Comparison of ENCODE assay signal across 8 cellular contexts in genomic region chr16:50509521-50510341, GRCh38. TPM values are rescaled to one million over a fixed set of nuclear protein-coding genes. Genes with fewer than 3 reads are reported as not detected.
DNase-seq lines count a peak whose midpoint lies in the region; ATAC-seq and TF ChIP-seq lines count a peak whose summit lies in the region.

No MANE protein-coding gene starts in this region.

- no peaks in the 10 kb centered on the region for H4K20me1 ChIP-seq in fibroblast of lung (ENCODE audit: control insufficient read depth, extremely low read depth, insufficient read depth, low read length)

- no peaks in the 10 kb centered on the region for H3K36me3 Mint-ChIP-seq in CD8-positive, alpha-beta memory T cell
- no peaks in the 10 kb centered on the region for H3K36me3 Mint-ChIP-seq in activated CD4-positive, alpha-beta memory T cell treated with anti-CD3 and anti-CD28 coated beads for 36 hours

- H3K4me1 Mint-ChIP-seq in CD8-positive, alpha-beta memory T cell = peaks cover 0 to 3% (median 0%) of the 10 kb centered on the region in 3 donors
- H3K4me1 Mint-ChIP-seq in activated CD4-positive, alpha-beta memory T cell treated with anti-CD3 and anti-CD28 coated beads for 36 hours (ENCODE audit: low read depth) = no peaks in the 10 kb centered on the region

- no peak overlapping the region for H3K4me3 Mint-ChIP-seq in CD8-positive, alpha-beta memory T cell
- H3K4me3 Mint-ChIP-seq in activated CD4-positive, alpha-beta memory T cell treated with anti-CD3 and anti-CD28 coated beads for 36 hours = no peak overlapping the region

- no peaks in the 10 kb centered on the region for H3K27me3 Mint-ChIP-seq in CD8-positive, alpha-beta memory T cell
- no peaks in the 10 kb centered on the region for H3K27me3 Mint-ChIP-seq in activated CD4-positive, alpha-beta memory T cell treated with anti-CD3 and anti-CD28 coated beads for 36 hours

- H3K27me3 ChIP-seq in CD8-positive, alpha-beta memory T cell (ENCODE audit: insufficient read depth, low read length, poor library complexity, severe bottlenecking) = no peaks in the 10 kb centered on the region
- H3K27me3 ChIP-seq in fibroblast of lung (ENCODE audit: control insufficient read depth, insufficient read depth, low read length) = no peaks in the 10 kb centered on the region

- no peak for ATAC-seq in GM18873 (IDR thresholded peaks at IDR 0.05; ENCODE audit: low FRiP score, unreplicated experiment)

- no peak overlapping the region for H3K27ac ChIP-seq in CD8-positive, alpha-beta memory T cell (ENCODE audit: low read depth, low read length)
- no peak overlapping the region for H3K27ac ChIP-seq in fibroblast of lung (ENCODE audit: insufficient read depth, low read length)

- no peak overlapping the region for H3K4me2 ChIP-seq in fibroblast of lung (ENCODE audit: extremely low read depth, insufficient read depth, low read length)

- intact Hi-C loops in activated CD4-positive, alpha-beta memory T cell treated with anti-CD3 and anti-CD28 coated beads for 36 hours (cut with micrococcal nuclease) = loop anchor here (1.0 to 5.0 kb wide), 3 partner anchors 142 to 297 kb away; partner anchors contain the start of gene BRD7

- CTCF ChIA-PET in CD8-positive, alpha-beta memory T cell (lab: Charles Lee) = interaction anchor here (1.1 kb wide), 1 partner anchor 296 kb away, joined by 3 read pairs; no protein-coding TSS in a partner anchor
- CTCF ChIA-PET in activated CD4-positive, alpha-beta memory T cell treated with anti-CD3 and anti-CD28 coated beads for 36 hours (lab: Charles Lee) = interaction anchor here (0.6 to 2.4 kb wide), 12 partner anchors 10 to 618 kb away, joined by 3 to 15 read pairs (median 4); no protein-coding TSS in a partner anchor

- DNase-seq in CD8-positive, alpha-beta memory T cell = peak in 4 of 5 donors; percentile 17 to 58 (median 26)
- DNase-seq in HT1080 (ENCODE audit: low read depth) (peak; percentile 40), fibroblast of lung (ENCODE audit: low read depth in 2 of 2) (peak in 1 of 2 donors; percentile 10), GM19238 (ENCODE audit: insufficient read length, low spot score) (no peak), occipital lobe (lab: John Stamatoyannopoulos, UW) (no peak)
- DNase-seq in activated CD4-positive, alpha-beta memory T cell treated with anti-CD3 and anti-CD28 coated beads for 36 hours = peak; percentile 66
- peak in 3 of 4 experiments; percentile 18 to 34 (median 30) for DNase-seq in stimulated activated CD4-positive, alpha-beta T cell treated with anti-CD3 and anti-CD28 coated beads, Interleukin-1b, Interleukin-23, amount 100 ng/mL, for 24 hours (ENCODE audit: low read depth in 4 of 4, low spot score in 1 of 4)

- peak overlapping the region in 2 of 8 donors; percentile 17 to 39 for H3K27ac Mint-ChIP-seq in CD8-positive, alpha-beta memory T cell
- no peak overlapping the region for H3K27ac Mint-ChIP-seq in activated CD4-positive, alpha-beta memory T cell treated with anti-CD3 and anti-CD28 coated beads for 36 hours

- no peaks in the 10 kb centered on the region for H3K9me3 Mint-ChIP-seq in CD8-positive, alpha-beta memory T cell
- H3K9me3 Mint-ChIP-seq in activated CD4-positive, alpha-beta memory T cell treated with anti-CD3 and anti-CD28 coated beads for 36 hours = no peaks in the 10 kb centered on the region

- POLR2A ChIA-PET in CD8-positive, alpha-beta memory T cell (lab: Charles Lee) = no interaction called here
- POLR2A ChIA-PET in activated CD4-positive, alpha-beta memory T cell treated with anti-CD3 and anti-CD28 coated beads for 36 hours (lab: Charles Lee) = no interaction called here

- H3K4me1 ChIP-seq in CD8-positive, alpha-beta memory T cell (ENCODE audit: insufficient read depth, low read length) = no peaks in the 10 kb centered on the region
- no peaks in the 10 kb centered on the region for H3K4me1 ChIP-seq in fibroblast of lung (ENCODE audit: control insufficient read depth, extremely low read depth, insufficient read depth, low read length)

- TF ChIP-seq CTCF in fibroblast of lung (conservative IDR thresholded peaks at IDR 0.05 in 1 of 2, IDR thresholded peaks at IDR 0.05 in 1 of 2; ENCODE audit: low read depth in 1 of 2, low read length in 2 of 2) = peak; percentile 54 to 67

- no peak overlapping the region for H2AFZ ChIP-seq in fibroblast of lung (ENCODE audit: low read length)

- H3K9ac ChIP-seq in fibroblast of lung (ENCODE audit: insufficient read depth, low read length) = no peak overlapping the region

- H3K9me3 ChIP-seq in CD8-positive, alpha-beta memory T cell (ENCODE audit: low read length) = no peaks in the 10 kb centered on the region
- H3K9me3 ChIP-seq in fibroblast of lung (ENCODE audit: control insufficient read depth, insufficient read depth, low read depth, low read length) = no peaks in the 10 kb centered on the region

- H3K36me3 ChIP-seq in CD8-positive, alpha-beta memory T cell (ENCODE audit: insufficient read depth, low read length) = no peaks in the 10 kb centered on the region
- no peaks in the 10 kb centered on the region for H3K36me3 ChIP-seq in fibroblast of lung (ENCODE audit: control insufficient read depth, insufficient read depth, low read length)

- H3K79me2 ChIP-seq in fibroblast of lung (ENCODE audit: control insufficient read depth, insufficient read depth, low read length) = no peaks in the 10 kb centered on the region

- H3K4me3 ChIP-seq in CD8-positive, alpha-beta memory T cell (ENCODE audit: low read length) = no peak overlapping the region
- H3K4me3 ChIP-seq in fibroblast of lung (replicated peaks in 1 of 4; ENCODE audit: control extremely low read depth in 1 of 4, insufficient read depth in 1 of 4, low read depth in 3 of 4, low read length in 4 of 4) = no peak overlapping the region

RNA-seq across cellular contexts. Expression of gene NKD1, which starts 38.5 kb away (rescaled TPM):
- 1 to 10 TPM; 1.2 to 1.5 TPM for total RNA-seq in CD8-positive, alpha-beta memory T cell
- 0.45 TPM for polyA plus RNA-seq in CD8-positive, alpha-beta memory T cell
- 0.10 and 0.37 TPM in 2 replicates for total RNA-seq in HT1080 (2014; rRNA removed; shearing (Covaris generic))
- polyA plus RNA-seq in HT1080 (2015; cell fraction: cytosol; rRNA removed) = 0.12 and 0.13 TPM in 2 replicates
- 0.08 and 0.10 TPM in 2 replicates for polyA plus RNA-seq in HT1080 (2015; cell fraction: nucleus; rRNA removed)
- total RNA-seq in activated CD4-positive, alpha-beta memory T cell treated with anti-CD3 and anti-CD28 coated beads for 36 hours = 1 to 10 TPM in 1 of 2 experiments, under 1 TPM in 1; 0.67 to 1.6 TPM
- total RNA-seq in fibroblast of lung = under 0.01 TPM in 2 replicates
- polyA plus RNA-seq in fibroblast of lung = 0.02 and 0.12 TPM in 2 replicates
- 0.05 and 0.10 TPM in 2 replicates for polyA plus RNA-seq in fibroblast of lung (2012)
- polyA minus RNA-seq in fibroblast of lung (ENCODE audit: low replicate concordance) = 0.15 TPM in 1 of 2 replicates, not detected in the other
- total RNA-seq in occipital lobe = 2.2 TPM

Comparison
In these comparisons a context has a peak if more than half of its experiments do, and no peak if none do; other contexts are left out.
1. DNase-seq: peak in CD8-positive, alpha-beta memory T cell (4 of 5), HT1080 (single experiment), activated CD4-positive, alpha-beta memory T cell treated with anti-CD3 and anti-CD28 coated beads for 36 hours (single experiment) and stimulated activated CD4-positive, alpha-beta T cell treated with anti-CD3 and anti-CD28 coated beads, Interleukin-1b, Interleukin-23, amount 100 ng/mL, for 24 hours (3 of 4); none in GM19238 (single experiment) and occipital lobe (single experiment).